ENCODE assay signal across 17 cellular contexts in the genomic region with DNA sequence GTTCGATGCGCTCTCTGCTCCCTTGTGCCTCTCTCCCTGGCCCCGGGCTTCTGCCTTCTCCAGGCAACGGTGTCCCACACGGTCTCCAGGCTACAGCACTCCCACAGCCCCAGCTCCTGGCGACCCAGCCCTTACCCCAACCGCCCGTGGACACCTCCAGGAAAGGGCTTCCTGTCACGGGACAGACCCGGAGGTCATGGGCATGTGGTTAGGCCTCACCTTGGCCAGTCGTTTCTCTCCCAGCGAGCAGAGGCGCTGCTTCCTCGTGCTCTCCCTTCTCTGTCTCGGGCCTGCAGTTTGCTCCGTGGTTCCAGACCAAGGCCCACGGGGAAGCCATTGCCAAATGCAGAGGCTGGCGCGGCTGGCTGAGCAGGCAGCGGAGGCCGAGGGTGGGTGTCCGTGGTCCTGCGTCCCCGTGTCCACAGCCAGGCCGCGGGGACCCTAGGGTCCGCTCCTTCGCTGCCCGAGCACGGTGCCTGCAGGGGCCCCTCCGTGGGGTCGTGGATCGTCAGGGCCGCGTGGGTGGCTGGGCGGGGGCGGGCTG.
DNase-seq lines count a peak whose midpoint lies in the region; ATAC-seq and TF ChIP-seq lines count a peak whose summit lies in the region.
"Had no signal": no experiment of that assay in that cellular context is flagged by ENCODE, and none has a peak within 500 bp of the region (broad histone marks: within the 10 kb centered on the region; RNA-seq: fewer than 3 reads in every experiment).

No MANE protein-coding gene starts in this region.

- H3K36me3 Mint-ChIP-seq in natural killer cell treated with Interleukin-12 subunit alpha and Interleukin-12 subunit beta and Interleukin-15 and Interleukin-18, amount 100 ng/mL, for 72 hours: peaks cover 5% of the 10 kb centered on the region
- no peaks in the 10 kb centered on the region for H3K36me3 Mint-ChIP-seq in natural killer cell
- H3K36me3 Mint-ChIP-seq in activated T-helper 17 cell treated with anti-CD3 and anti-CD28 coated beads, Interleukin-2, amount 50 U/mL, for 72 hours (ENCODE audit: low read depth): no peaks in the 10 kb centered on the region

- H3K27me3 Mint-ChIP-seq in natural killer cell treated with Interleukin-12 subunit alpha and Interleukin-12 subunit beta and Interleukin-15 and Interleukin-18, amount 100 ng/mL, for 72 hours: peaks cover 0 to 9% of the 10 kb centered on the region in 2 donors
- H3K27me3 Mint-ChIP-seq in natural killer cell (ENCODE audit: low read depth in 2 of 2): peaks cover 0 to 10% of the 10 kb centered on the region in 2 donors
- H3K27me3 Mint-ChIP-seq in activated T-helper 17 cell treated with anti-CD3 and anti-CD28 coated beads, Interleukin-2, amount 50 U/mL, for 72 hours: no peaks in the 10 kb centered on the region

- peak overlapping the region in 1 of 2 donors; percentile 89 for H3K27ac Mint-ChIP-seq in natural killer cell treated with Interleukin-12 subunit alpha and Interleukin-12 subunit beta and Interleukin-15 and Interleukin-18, amount 100 ng/mL, for 72 hours
- peak overlapping the region in 1 of 2 donors; percentile 70 for H3K27ac Mint-ChIP-seq in natural killer cell
- peak overlapping the region; percentile 91 for H3K27ac Mint-ChIP-seq in activated T-helper 17 cell treated with anti-CD3 and anti-CD28 coated beads, Interleukin-2, amount 50 U/mL, for 72 hours

- intact Hi-C loops in natural killer cell (cut with micrococcal nuclease): loop anchor here (5.0 kb wide), 2 partner anchors 113 to 192 kb away; no protein-coding TSS in a partner anchor

- no peak for TF ChIP-seq CTCF in natural killer cell (IDR thresholded peaks at IDR 0.05)

- peaks cover 38% of the 10 kb centered on the region in 2 donors for H3K4me1 Mint-ChIP-seq in natural killer cell treated with Interleukin-12 subunit alpha and Interleukin-12 subunit beta and Interleukin-15 and Interleukin-18, amount 100 ng/mL, for 72 hours (ENCODE audit: low read depth in 2 of 2)
- H3K4me1 Mint-ChIP-seq in natural killer cell: peaks cover 33 to 35% of the 10 kb centered on the region in 2 donors
- H3K4me1 Mint-ChIP-seq in activated T-helper 17 cell treated with anti-CD3 and anti-CD28 coated beads, Interleukin-2, amount 50 U/mL, for 72 hours: peaks cover 27% of the 10 kb centered on the region

- peak overlapping the region; percentile 95 for H3K4me3 Mint-ChIP-seq in natural killer cell treated with Interleukin-12 subunit alpha and Interleukin-12 subunit beta and Interleukin-15 and Interleukin-18, amount 100 ng/mL, for 72 hours
- H3K4me3 Mint-ChIP-seq in natural killer cell: no peak overlapping the region
- peak overlapping the region; percentile 91 for H3K4me3 Mint-ChIP-seq in activated T-helper 17 cell treated with anti-CD3 and anti-CD28 coated beads, Interleukin-2, amount 50 U/mL, for 72 hours

- H3K9me3 Mint-ChIP-seq in natural killer cell treated with Interleukin-12 subunit alpha and Interleukin-12 subunit beta and Interleukin-15 and Interleukin-18, amount 100 ng/mL, for 72 hours: peaks cover 3% of the 10 kb centered on the region
- no peaks in the 10 kb centered on the region for H3K9me3 Mint-ChIP-seq in natural killer cell
- H3K9me3 Mint-ChIP-seq in activated T-helper 17 cell treated with anti-CD3 and anti-CD28 coated beads, Interleukin-2, amount 50 U/mL, for 72 hours: no peaks in the 10 kb centered on the region
- H3K9me3 Mint-ChIP-seq: activated T-cell treated with anti-CD3 and anti-CD28 coated beads, Interleukin-2, amount 50 U/mL, for 4 hours had no signal

- no peak for ATAC-seq in natural killer cell treated with Interleukin-12 subunit alpha and Interleukin-12 subunit beta and Interleukin-15 and Interleukin-18, amount 100 ng/mL, for 72 hours
- ATAC-seq in natural killer cell: no peak
- no peak for ATAC-seq in activated T-helper 17 cell treated with anti-CD3 and anti-CD28 coated beads, Interleukin-2, amount 50 U/mL, for 72 hours (replicated peaks)
- no peak for ATAC-seq in left lobe of liver
- no peak for ATAC-seq in GM21528 (IDR thresholded peaks at IDR 0.05; ENCODE audit: low FRiP score, unreplicated experiment)

- no peak for DNase-seq in natural killer cell treated with Interleukin-12 subunit alpha and Interleukin-12 subunit beta and Interleukin-15 and Interleukin-18, amount 100 ng/mL, for 72 hours (ENCODE audit: low spot score)
- DNase-seq in natural killer cell (no peak), left lobe of liver (ENCODE audit: low spot score) (peak; percentile 49), globus pallidus (ENCODE audit: low spot score) (no peak), NCI-H2107 (lab: John Stamatoyannopoulos, UW) (no peak)
- DNase-seq in stimulated activated CD4-positive, alpha-beta T cell treated with anti-CD3 and anti-CD28 coated beads, Interleukin-12 subunit alpha, Interleukin-12 subunit beta, amount 100 ng/mL, for 4 hours: no peak
- DNase-seq: C1 segment of cervical spinal cord, DMS153, GOT3, NCI-H1417 treated with DMSO at 0.1 percent for 48 hours, NCI-H2081 treated with DMSO at 0.1 percent for 48 hours, NCI-H446 treated with DMSO at 0.1 percent for 48 hours, PC-3, SHP77 treated with DMSO at 0.1 percent for 48 hours had no signal
